In the genomic region with DNA sequence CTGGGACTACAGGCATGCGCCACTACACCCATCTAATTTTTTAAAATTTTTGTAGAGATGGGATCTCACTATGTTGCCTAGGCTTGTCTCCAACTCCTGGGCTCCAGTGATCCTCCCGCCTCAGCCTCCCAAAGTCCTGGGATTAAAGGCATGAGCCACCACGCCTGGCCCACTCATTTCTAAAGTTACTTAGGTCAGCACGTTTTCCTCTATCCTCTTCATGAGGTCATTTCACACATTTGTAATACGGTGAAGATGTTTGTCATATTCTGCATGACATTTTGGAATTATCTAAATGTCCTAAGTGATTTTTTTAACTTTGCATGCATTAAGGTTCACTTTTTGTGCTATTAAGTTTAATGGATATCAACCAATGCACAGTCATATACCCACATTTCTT, we compare ENCODE assay signal across 24 cellular contexts. TPM values are rescaled to one million over a fixed set of nuclear protein-coding genes. Genes with fewer than 3 reads are reported as not detected.
"Had no signal": no experiment of that assay in that cellular context is flagged by ENCODE, and none has a peak within 500 bp of the region (broad histone marks: within the 10 kb centered on the region; RNA-seq: fewer than 3 reads in every experiment).

No MANE protein-coding gene starts in this region.

- H3K9me3 ChIP-seq: heart left ventricle, ovary, right atrium auricular region had no signal

- H3K4me3 ChIP-seq: coronary artery, heart left ventricle, neural progenitor cell, ovary, right atrium auricular region had no signal

- H2AFZ ChIP-seq: neural progenitor cell had no signal

- H3K4me2 ChIP-seq: neural progenitor cell had no signal

- H3K27ac ChIP-seq: coronary artery, heart left ventricle, neural progenitor cell, ovary, right atrium auricular region had no signal

- H3K36me3 ChIP-seq: neural progenitor cell, ovary, right atrium auricular region had no signal

- DNase-seq: effector CD4-positive, alpha-beta T cell; endodermal cell; heart left ventricle; hippocampal formation; nucleus accumbens; small intestine; stimulated activated CD4-positive, alpha-beta T cell treated with anti-CD3 and anti-CD28 coated beads, Interleukin-2, amount 100 ng/mL, for 48 hours; stimulated activated naive CD4-positive, alpha-beta T cell treated with Interleukin-2 at 50 U/mL for 16 hours; trophoblast cell had no signal

- H3K27me3 ChIP-seq: heart left ventricle, neural progenitor cell, ovary, right atrium auricular region had no signal

- FAIRE-seq: frontal cortex, small intestine had no signal

- ATAC-seq: heart left ventricle; natural killer cell treated with Interleukin-12 subunit alpha and Interleukin-12 subunit beta and Interleukin-15 and Interleukin-18, amount 100 ng/mL, for 72 hours had no signal

- H3K9ac ChIP-seq: neural progenitor cell had no signal

RNA-seq across cellular contexts. Expression of a gene that starts 55.9 kb away (rescaled TPM):
- total RNA-seq: chondrocyte; dermis microvascular lymphatic vessel endothelial cell; endodermal cell; fibroblast of lung; frontal cortex; glomerular endothelial cell; lung microvascular endothelial cell; mesothelial cell of epicardium; natural killer cell treated with Interleukin-12 subunit alpha and Interleukin-12 subunit beta and Interleukin-15 and Interleukin-18, amount 100 ng/mL, for 72 hours; ovary; posterior vena cava; right atrium auricular region; urinary bladder had no signal
- polyA plus RNA-seq: esophagus, fibroblast of lung, heart left ventricle, ovary had no signal
